Comparison of ENCODE assay signal across 1 cellular context in genomic region chr22:41857160-41857859, GRCh38.
TF ChIP-seq lines count a peak whose summit lies in the region.

No MANE protein-coding gene starts in this region.

TF ChIP-seq in K562, 482 proteins besides CTCF, POLR2A, EP300 and RAD21 (continued from another document):
- no peak for TF ChIP-seq CEBPG (CRISPR knock-in tag; IDR thresholded peaks at IDR 0.05)
- TF ChIP-seq CEBPG (tag; conservative IDR thresholded peaks at IDR 0.05 in 1 of 2, IDR thresholded peaks at IDR 0.05 in 1 of 2), result 0 out of 4 replicates have a peak, but pooled peaks of 1 of the 2 experiments have one; percentile 31
- TF ChIP-seq NFIX (CRISPR knock-in tag; IDR thresholded peaks at IDR 0.05; ENCODE audit: low read depth), result no peak
- no peak for TF ChIP-seq ARHGAP35 (IDR thresholded peaks at IDR 0.05; ENCODE audit: partially characterized antibody)
- TF ChIP-seq ZNF431 (CRISPR knock-in tag; IDR thresholded peaks at IDR 0.05), result no peak
- TF ChIP-seq NFIC (IDR thresholded peaks at IDR 0.05), result no peak
- 0 out of 2 replicates have a peak, but pooled peaks have one; percentile 30 for TF ChIP-seq DEAF1 (CRISPR knock-in tag; IDR thresholded peaks at IDR 0.05)
